Comparison of ENCODE assay signal across 8 cellular contexts in genomic region chr5:170633235-170634041, GRCh38.
A peak's percentile ranks its signal among the peaks of the same experiment; 100 is the strongest.
DNase-seq lines count a peak whose midpoint lies in the region; ATAC-seq and TF ChIP-seq lines count a peak whose summit lies in the region.

No MANE protein-coding gene starts in this region.

- no peak overlapping the region for H3K27ac ChIP-seq in CD4-positive, alpha-beta memory T cell (ENCODE audit: low read depth, low read length)
- peak overlapping the region; percentile 37 to 72 (median 50) for H3K27ac ChIP-seq in Peyer's patch
- H3K27ac ChIP-seq in coronary artery: peak overlapping the region; percentile 65 to 92

- peak overlapping the region; percentile 72 to 93 (median 85) for H3K4me3 Mint-ChIP-seq in CD4-positive, alpha-beta memory T cell

- H3K27me3 Mint-ChIP-seq in CD4-positive, alpha-beta memory T cell: peaks cover 5 to 7% of the 10 kb centered on the region in 2 donors

- H3K4me1 ChIP-seq in CD4-positive, alpha-beta memory T cell (ENCODE audit: insufficient read depth, low read length): peaks cover 19% of the 10 kb centered on the region
- H3K4me1 ChIP-seq in HAP-1: peaks cover 8% of the 10 kb centered on the region
- H3K4me1 ChIP-seq in Peyer's patch: peaks cover 0 to 13% (median 0%) of the 10 kb centered on the region in 4 donors

- peak overlapping the region in 6 of 7 donors; percentile 25 to 82 (median 76) for H3K27ac Mint-ChIP-seq in CD4-positive, alpha-beta memory T cell

- H3K4me3 ChIP-seq in CD4-positive, alpha-beta memory T cell (ENCODE audit: low read length in 2 of 2): peak overlapping the region in 1 of 2 donors; percentile 43
- H3K4me3 ChIP-seq in HAP-1 (peak overlapping the region; percentile 18), Peyer's patch (peak overlapping the region in 1 of 4 donors; percentile 4), coronary artery (peak overlapping the region; percentile 59)

- no peaks in the 10 kb centered on the region for H3K9me3 ChIP-seq in CD4-positive, alpha-beta memory T cell (ENCODE audit: control insufficient read depth in 1 of 2, low read length in 2 of 2)
- H3K9me3 ChIP-seq in HAP-1: no peaks in the 10 kb centered on the region
- H3K9me3 ChIP-seq in Peyer's patch: no peaks in the 10 kb centered on the region

- no peak for TF ChIP-seq POLR2A in Peyer's patch (IDR thresholded peaks at IDR 0.05)

- no peaks in the 10 kb centered on the region for H3K27me3 ChIP-seq in CD4-positive, alpha-beta memory T cell (ENCODE audit: insufficient read depth, low read length)
- no peaks in the 10 kb centered on the region for H3K27me3 ChIP-seq in HAP-1 (ENCODE audit: low read depth)
- no peaks in the 10 kb centered on the region for H3K27me3 ChIP-seq in Peyer's patch

- H3K36me3 ChIP-seq in CD4-positive, alpha-beta memory T cell (ENCODE audit: insufficient read depth, low read length): no peaks in the 10 kb centered on the region
- H3K36me3 ChIP-seq in HAP-1 (replicated peaks) (no peaks in the 10 kb centered on the region), Peyer's patch (no peaks in the 10 kb centered on the region)

- DNase-seq in CD4-positive, alpha-beta memory T cell: peak in 1 of 5 donors; percentile 38
- DNase-seq in HAP-1 (ENCODE audit: low spot score in 2 of 2) (peak; percentile 75 to 77), Peyer's patch (peak in 1 of 3 donors; percentile 54), coronary artery (ENCODE audit: low spot score) (peak; percentile 81), left lobe of liver (ENCODE audit: low spot score) (no peak), COLO668 (lab: John Stamatoyannopoulos, UW; ENCODE audit: unreplicated experiment) (no peak)
- peak in 4 of 6 experiments; percentile 24 to 64 (median 46) for DNase-seq in stimulated activated naive CD4-positive, alpha-beta T cell (lab: John Stamatoyannopoulos, UW)
- DNase-seq in effector CD4-positive, alpha-beta T cell: no peak

- intact Hi-C loops in CD4-positive, alpha-beta memory T cell (cut with micrococcal nuclease): loop anchor here (2.0 kb wide), 1 partner anchor 407 kb away; no protein-coding TSS in a partner anchor

- peaks cover 0 to 3% (median 0%) of the 10 kb centered on the region in 8 donors for H3K9me3 Mint-ChIP-seq in CD4-positive, alpha-beta memory T cell

- peaks cover 15 to 37% (median 22%) of the 10 kb centered on the region in 4 donors for H3K4me1 Mint-ChIP-seq in CD4-positive, alpha-beta memory T cell

- H3K36me3 Mint-ChIP-seq in CD4-positive, alpha-beta memory T cell: no peaks in the 10 kb centered on the region

- ATAC-seq in left lobe of liver: peak; percentile 68

- TF ChIP-seq CTCF in Peyer's patch (IDR thresholded peaks at IDR 0.05): no peak
- TF ChIP-seq CTCF in coronary artery (IDR thresholded peaks at IDR 0.05): peak; percentile 5

- POLR2A ChIA-PET in CD4-positive, alpha-beta memory T cell (lab: Charles Lee; ENCODE audit: partially characterized antibody): no interaction called here

- in situ Hi-C loops in HAP-1 (cut with MboI; ENCODE audit: low sequenced_read_pairs): no loop called here

- CTCF ChIA-PET in CD4-positive, alpha-beta memory T cell (lab: Charles Lee; ENCODE audit: partially characterized antibody): interaction anchor here (0.7 to 3.9 kb wide), 14 partner anchors 7 to 535 kb away, joined by 3 to 44 read pairs (median 4); no protein-coding TSS in a partner anchor

Comparison
In these comparisons a context has a peak if more than half of its experiments do, and no peak if none do; other contexts are left out.
1. DNase-seq: peak in HAP-1 (2 of 2), coronary artery (single experiment) and stimulated activated naive CD4-positive, alpha-beta T cell (4 of 6); none in left lobe of liver (single experiment), COLO668 (single experiment) and effector CD4-positive, alpha-beta T cell (single experiment).